8 cellular contexts compared by ENCODE assay signal in the genomic region with DNA sequence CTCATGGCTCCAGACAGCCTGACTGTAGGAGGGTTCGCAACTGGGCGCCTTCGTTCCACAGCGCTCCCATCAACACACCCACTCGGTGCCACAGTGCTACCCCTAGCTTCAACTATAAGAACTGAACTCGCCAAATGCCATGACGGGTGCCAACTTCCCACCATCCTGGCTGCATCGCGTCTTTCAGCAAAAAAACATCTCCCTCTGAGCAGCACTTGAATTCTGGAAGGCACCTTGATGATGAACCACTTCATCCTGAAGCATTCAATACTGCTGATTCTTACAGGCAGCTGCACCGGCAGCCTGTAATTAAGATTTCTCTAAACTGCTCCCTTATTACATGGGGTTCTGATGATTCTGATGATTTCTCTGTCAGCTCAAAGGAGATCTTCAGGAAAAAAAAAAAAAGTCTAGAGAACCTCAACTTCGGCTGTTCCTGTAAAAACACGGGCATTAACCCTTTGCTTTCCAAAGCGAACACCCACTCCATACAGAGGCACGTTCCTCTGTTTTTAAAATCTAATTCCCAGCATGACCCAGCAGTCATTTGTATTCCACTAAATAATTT. TPM values are rescaled to one million over a fixed set of nuclear protein-coding genes. Genes with fewer than 3 reads are reported as not detected.
A peak's percentile ranks its signal among the peaks of the same experiment; 100 is the strongest.
DNase-seq lines count a peak whose midpoint lies in the region; ATAC-seq and TF ChIP-seq lines count a peak whose summit lies in the region.

No MANE protein-coding gene starts in this region.

- TF ChIP-seq CTCF in HFF-Myc (IDR thresholded peaks at IDR 0.05; ENCODE audit: low read depth, low read length, missing control alignments): peak; percentile 39

- H3K9ac ChIP-seq in SK-N-MC (ENCODE audit: insufficient read length): peak overlapping the region; percentile 69

- ATAC-seq in GM18498 (IDR thresholded peaks at IDR 0.05; ENCODE audit: unreplicated experiment) (no peak), HG02623 (IDR thresholded peaks at IDR 0.05; ENCODE audit: unreplicated experiment) (no peak)

- peak overlapping the region; percentile 87 for H3K4me3 ChIP-seq in HFF-Myc (replicated peaks; ENCODE audit: low read depth, low read length)
- peak overlapping the region; percentile 88 for H3K4me3 ChIP-seq in SK-N-MC

- intact Hi-C loops in posterior vena cava (cut with DNase I): no loop called here

- H3K36me3 ChIP-seq in SK-N-MC (ENCODE audit: insufficient read depth, low read length): no peaks in the 10 kb centered on the region

- DNase-seq in CD1c-positive myeloid dendritic cell (ENCODE audit: extremely low spot score): peak; percentile 54
- no peak for DNase-seq in HFF-Myc (ENCODE audit: extremely low read depth, low read depth)
- no peak for DNase-seq in SK-N-MC (ENCODE audit: low read depth, low spot score)
- DNase-seq in astrocyte of the hippocampus (ENCODE audit: low read depth, low spot score): peak; percentile 74
- peak; percentile 69 for DNase-seq in hepatic stellate cell (ENCODE audit: low spot score)
- DNase-seq in posterior vena cava (ENCODE audit: low spot score): peak; percentile 88

- H3K27ac ChIP-seq in SK-N-MC: no peak overlapping the region

- no peaks in the 10 kb centered on the region for H3K9me3 ChIP-seq in SK-N-MC (ENCODE audit: low read depth, low read length)

RNA-seq across cellular contexts. Expression of a gene that starts 1.2 kb away (rescaled TPM):
- total RNA-seq in posterior vena cava: 10 to 100 TPM; 31.5 to 35.4 TPM

Comparison
In these comparisons a context has a peak if more than half of its experiments do, and no peak if none do; other contexts are left out.
1. DNase-seq: peak in CD1c-positive myeloid dendritic cell (single experiment), astrocyte of the hippocampus (single experiment), hepatic stellate cell (single experiment) and posterior vena cava (single experiment); none in HFF-Myc (single experiment) and SK-N-MC (single experiment).